16 cellular contexts compared by ENCODE assay signal in the genomic region with DNA sequence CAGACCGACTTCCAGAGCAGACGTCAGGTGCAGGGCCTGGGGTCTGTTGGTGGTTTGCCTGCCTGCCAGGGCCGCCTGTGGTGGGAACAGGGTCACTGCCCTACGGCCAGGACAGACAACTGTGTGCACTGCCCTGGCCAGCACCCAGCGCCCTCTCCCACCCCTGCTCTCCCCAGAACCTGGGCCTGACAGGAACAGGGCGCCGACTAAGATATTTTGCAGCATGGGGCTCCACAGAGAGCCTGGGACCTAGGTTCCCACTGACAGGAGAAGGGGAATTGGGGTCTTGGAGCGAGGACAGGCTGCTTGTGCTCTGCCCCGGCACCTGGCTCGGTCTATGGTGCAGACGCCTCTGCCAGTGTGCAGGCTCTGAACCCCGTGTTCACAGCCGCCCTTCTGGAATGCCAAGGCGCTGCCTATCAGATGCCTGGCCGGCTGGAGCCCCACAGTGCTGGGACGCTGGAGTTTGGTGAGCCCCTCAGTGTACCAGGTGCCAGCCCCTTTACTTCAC.
"Had no signal": no experiment of that assay in that cellular context is flagged by ENCODE, and none has a peak within 500 bp of the region (broad histone marks: within the 10 kb centered on the region; RNA-seq: fewer than 3 reads in every experiment).

No MANE protein-coding gene starts in this region.

- H3K36me3 Mint-ChIP-seq: brain had no signal

- H3K27me3 ChIP-seq: right atrium auricular region had no signal

- DNase-seq: activated B cell treated with CpG ODN at 0.5 μM for 24 hours; activated CD4-positive, alpha-beta T cell treated with anti-CD3 and anti-CD28 coated beads, Interleukin-2, amount 50 U/mL, for 1 hour; activated naive CD4-positive, alpha-beta T cell treated with anti-CD3 and anti-CD28 coated beads, Interleukin-2, amount 50 U/mL, for 16 hours; amniotic stem cell; dermis blood vessel endothelial cell; mesendoderm; stimulated activated CD4-positive, alpha-beta T cell treated with anti-CD3 and anti-CD28 coated beads, Interleukin-12 subunit alpha, Interleukin-12 subunit beta, amount 100 ng/mL, for 4 hours; stimulated activated CD4-positive, alpha-beta T cell treated with anti-CD3 and anti-CD28 coated beads, Interleukin-2, amount 100 ng/mL, for 48 hours; stimulated activated naive CD4-positive, alpha-beta T cell treated with Interleukin-2 at 50 U/mL for 16 hours; T-helper 2 cell had no signal

- FAIRE-seq: TTC549, urothelium cell line had no signal

- H3K9me3 ChIP-seq: right atrium auricular region had no signal

- H3K4me3 Mint-ChIP-seq: activated B cell treated with CpG ODN at 0.5 μM for 24 hours, brain had no signal

- H3K4me1 ChIP-seq: right atrium auricular region had no signal

- H3K27ac ChIP-seq: right atrium auricular region had no signal

- H3K9me3 Mint-ChIP-seq: activated B cell treated with CpG ODN at 0.5 μM for 24 hours; activated T-helper 2 cell treated with anti-CD3 and anti-CD28 coated beads, Interferon-gamma antibody, Interleukin-2, Interleukin-4, amounts not matched to agents 10 μg/mL and 5 μg/mL and 100 μg/mL, durations not matched to agents 14 hours and 24 hours and 36 hours had no signal

- H3K27ac Mint-ChIP-seq: activated B cell treated with CpG ODN at 0.5 μM for 24 hours; activated T-helper 2 cell treated with anti-CD3 and anti-CD28 coated beads, Interferon-gamma antibody, Interleukin-2, Interleukin-4, amounts not matched to agents 10 μg/mL and 5 μg/mL and 100 μg/mL, durations not matched to agents 14 hours and 24 hours and 36 hours had no signal

- H3K4me1 Mint-ChIP-seq: activated B cell treated with CpG ODN at 0.5 μM for 24 hours had no signal

- ATAC-seq: left ventricle myocardium superior had no signal

- H3K4me3 ChIP-seq: right atrium auricular region had no signal

- H3K36me3 ChIP-seq: right atrium auricular region had no signal
